ENCODE assay signal across 19 cellular contexts in genomic region chr2:6944546-6944945, GRCh38.
"Had no signal": no experiment of that assay in that cellular context is flagged by ENCODE, and none has a peak within 500 bp of the region (broad histone marks: within the 10 kb centered on the region; RNA-seq: fewer than 3 reads in every experiment).

No MANE protein-coding gene starts in this region.

- H3K4me3 Mint-ChIP-seq: activated CD4-positive, alpha-beta memory T cell treated with anti-CD3 and anti-CD28 coated beads, Interleukin-2, amount 10 ng/mL, durations not matched to agents 7 days and 5 days; dendritic cell treated with granulocyte-macrophage colony-stimulating factor and Interleukin-4, amounts not matched to agents 40 ng/mL and 50 ng/mL, for 4 days; effector memory CD8-positive, alpha-beta T cell; naive thymus-derived CD8-positive, alpha-beta T cell had no signal

- H3K27ac ChIP-seq: hepatocyte, upper lobe of right lung had no signal

- H3K4me3 ChIP-seq: hepatocyte, left lung, skin epidermis, upper lobe of right lung had no signal

- H3K9me3 ChIP-seq: left lung, upper lobe of right lung had no signal

- H3K27me3 Mint-ChIP-seq: activated CD4-positive, alpha-beta memory T cell treated with anti-CD3 and anti-CD28 coated beads, Interleukin-2, amount 10 ng/mL, durations not matched to agents 7 days and 5 days; dendritic cell treated with granulocyte-macrophage colony-stimulating factor and Interleukin-4, amounts not matched to agents 40 ng/mL and 50 ng/mL, for 4 days; effector memory CD8-positive, alpha-beta T cell; naive thymus-derived CD8-positive, alpha-beta T cell had no signal

- H3K27ac Mint-ChIP-seq: activated CD4-positive, alpha-beta memory T cell treated with anti-CD3 and anti-CD28 coated beads, Interleukin-2, amount 10 ng/mL, durations not matched to agents 7 days and 5 days; dendritic cell treated with granulocyte-macrophage colony-stimulating factor and Interleukin-4, amounts not matched to agents 40 ng/mL and 50 ng/mL, for 4 days had no signal

- H3K9me3 Mint-ChIP-seq: activated CD4-positive, alpha-beta memory T cell treated with anti-CD3 and anti-CD28 coated beads, Interleukin-2, amount 10 ng/mL, durations not matched to agents 7 days and 5 days; activated T-cell treated with anti-CD3 and anti-CD28 coated beads, Interleukin-2, amount 50 U/mL, for 72 hours; dendritic cell treated with granulocyte-macrophage colony-stimulating factor and Interleukin-4, amounts not matched to agents 40 ng/mL and 50 ng/mL, for 4 days; effector memory CD8-positive, alpha-beta T cell; naive thymus-derived CD8-positive, alpha-beta T cell had no signal

- H2AFZ ChIP-seq: hepatocyte had no signal

- H3K4me2 ChIP-seq: hepatocyte had no signal

- H3K36me3 ChIP-seq: left lung, upper lobe of right lung had no signal

- H3K27me3 ChIP-seq: hepatocyte, left lung, upper lobe of right lung had no signal

- H3K4me1 ChIP-seq: upper lobe of right lung had no signal

- DNase-seq: activated CD4-positive, alpha-beta memory T cell treated with anti-CD3 and anti-CD28 coated beads, Interleukin-2, amount 10 ng/mL, durations not matched to agents 7 days and 5 days; activated gamma-delta T cell treated with Interleukin-2 at 50 U/mL for 16 hours; activated T-cell treated with anti-CD3 and anti-CD28 coated beads, Interleukin-2, amount 50 U/mL, for 72 hours; aorta; cerebellar nuclear complex; effector memory CD8-positive, alpha-beta T cell; left lung; mesenchymal stem cell; naive thymus-derived CD8-positive, alpha-beta T cell; retina; stimulated activated CD4-positive, alpha-beta T cell treated with anti-CD3 and anti-CD28 coated beads, Interleukin-4, amount 100 ng/mL, for 24 hours; stimulated activated naive CD4-positive, alpha-beta T cell; substantia nigra; T-helper 1 cell; T1000; upper lobe of right lung had no signal

- H3K79me2 ChIP-seq: hepatocyte had no signal
